ENCODE assay signal across 7 cellular contexts in genomic region chr1:167454304-167454928, GRCh38.
A peak's percentile ranks its signal among the peaks of the same experiment; 100 is the strongest.
DNase-seq lines count a peak whose midpoint lies in the region; ATAC-seq and TF ChIP-seq lines count a peak whose summit lies in the region.

No MANE protein-coding gene starts in this region.

- intact Hi-C loops in Panc1 (cut with micrococcal nuclease; ENCODE audit: unreplicated experiment) = no loop called here

- H2BK5ac ChIP-seq in trophoblast cell (ENCODE audit: low read depth, low read length, poor library complexity) = no peak overlapping the region

- H3K9ac ChIP-seq in trophoblast cell (ENCODE audit: low read length) = no peak overlapping the region

- no peaks in the 10 kb centered on the region for H3K9me3 ChIP-seq in HEK293 (ENCODE audit: control insufficient read depth, insufficient read depth, low read depth, low read length)
- no peaks in the 10 kb centered on the region for H3K9me3 ChIP-seq in Panc1 (ENCODE audit: control insufficient read depth, insufficient read depth, low read depth, low read length)
- no peaks in the 10 kb centered on the region for H3K9me3 ChIP-seq in trophoblast cell (ENCODE audit: insufficient read depth, low read depth, low read length)

- no peak overlapping the region for H3K23ac ChIP-seq in trophoblast cell (ENCODE audit: low read length)

- H3K36me3 ChIP-seq in HEK293 (ENCODE audit: control insufficient read depth in 2 of 2, insufficient read depth in 1 of 2, low read length in 2 of 2) = no peaks in the 10 kb centered on the region
- H3K36me3 ChIP-seq in Panc1 (ENCODE audit: control insufficient read depth, insufficient read depth, low read length) = no peaks in the 10 kb centered on the region
- no peaks in the 10 kb centered on the region for H3K36me3 ChIP-seq in trophoblast cell (ENCODE audit: control insufficient read depth in 1 of 2, insufficient read depth in 2 of 2, low read length in 2 of 2)

- H3K36me3 Mint-ChIP-seq in endothelial cell (ENCODE audit: low read depth, unreplicated experiment) = no peaks in the 10 kb centered on the region

- POLR2A ChIA-PET in HEK293 (lab: Yijun Ruan, JAX) (interaction anchor here (0.9 to 3.1 kb wide), 7 partner anchors 12 to 475 kb away, joined by 3 to 16 read pairs (median 4); partner anchors contain the start of genes CREG1 and POU2F1), Panc1 (lab: Charles Lee) (interaction anchor here (0.6 kb wide), 1 partner anchor 30 kb away, joined by 4 read pairs; no protein-coding TSS in a partner anchor), RWPE1 (lab: Yijun Ruan, JAX; ENCODE audit: low non-redundant PET) (interaction anchor here (0.6 kb wide), 2 partner anchors 12 to 369 kb away, joined by 3 to 5 read pairs; no protein-coding TSS in a partner anchor)

- in situ Hi-C loops in Panc1 (cut with HindIII; ENCODE audit: low pct_unique_long_range_greater_than_20kb, low sequenced_read_pairs) = no loop called here

- peak overlapping the region; percentile 99 for H3K4me2 ChIP-seq in trophoblast cell (ENCODE audit: low read length)

- H3K79me2 ChIP-seq in trophoblast cell (ENCODE audit: control insufficient read depth, insufficient read depth, low read length, poor library complexity) = no peaks in the 10 kb centered on the region

- no peaks in the 10 kb centered on the region for H3K27me3 ChIP-seq in Panc1 (ENCODE audit: control insufficient read depth, insufficient read depth, low read length)
- peaks cover 7% of the 10 kb centered on the region for H3K27me3 ChIP-seq in trophoblast cell (ENCODE audit: insufficient read depth, low read length)

- no peaks in the 10 kb centered on the region for H3K9me3 Mint-ChIP-seq in endothelial cell (ENCODE audit: unreplicated experiment)

- no peak overlapping the region for H4K12ac ChIP-seq in trophoblast cell (ENCODE audit: low read depth, low read length)

- TF ChIP-seq CTCF in HEK293 (tag by site-specific recombination; IDR thresholded peaks at IDR 0.05) = no peak
- no peak for TF ChIP-seq CTCF in Panc1 (IDR thresholded peaks at IDR 0.05)
- no peak for TF ChIP-seq CTCF in endothelial cell (IDR thresholded peaks at IDR 0.05; ENCODE audit: unreplicated experiment)
- TF ChIP-seq CTCF in RWPE1 (conservative IDR thresholded peaks at IDR 0.05; ENCODE audit: low read depth) = no peak

- H4K8ac ChIP-seq in trophoblast cell (ENCODE audit: low read depth, low read length) = no peak overlapping the region

- DNase-seq in Panc1 (ENCODE audit: low read depth, low spot score) = no peak
- DNase-seq in endothelial cell (ENCODE audit: low spot score) = no peak
- no peak for DNase-seq in trophoblast cell
- DNase-seq in RWPE1 (ENCODE audit: low spot score) = no peak

- ATAC-seq in Panc1 = no peak
- no peak for ATAC-seq in HG02938 (IDR thresholded peaks at IDR 0.05; ENCODE audit: unreplicated experiment)
- ATAC-seq in GM21786 (IDR thresholded peaks at IDR 0.05; ENCODE audit: unreplicated experiment) = no peak

- H3K4me3 Mint-ChIP-seq in endothelial cell (ENCODE audit: unreplicated experiment) = peak overlapping the region; percentile 81

- H3K4me1 Mint-ChIP-seq in endothelial cell (ENCODE audit: unreplicated experiment) = peaks cover 4% of the 10 kb centered on the region

- no peak overlapping the region for H3K27ac Mint-ChIP-seq in endothelial cell (ENCODE audit: unreplicated experiment)

- H3K4me3 ChIP-seq in HEK293 (ENCODE audit: low read depth, low read length) = peak overlapping the region; percentile 63
- peak overlapping the region; percentile 60 to 75 for H3K4me3 ChIP-seq in Panc1 (ENCODE audit: low read depth in 2 of 2, low read length in 2 of 2)
- peak overlapping the region; percentile 79 for H3K4me3 ChIP-seq in trophoblast cell (ENCODE audit: low read depth, low read length)

- H2AK5ac ChIP-seq in trophoblast cell (ENCODE audit: low read length) = no peak overlapping the region

- no peak overlapping the region for H2AFZ ChIP-seq in trophoblast cell (ENCODE audit: insufficient read depth, low read length, poor library complexity)

- no peak overlapping the region for H2BK120ac ChIP-seq in trophoblast cell (ENCODE audit: insufficient read depth, low read length, poor library complexity)

- H3K4me1 ChIP-seq in HEK293 (ENCODE audit: control insufficient read depth, insufficient read depth, low read length) = no peaks in the 10 kb centered on the region
- 0 out of 2 replicates have a peak, but pooled peaks cover 2% of the 10 kb centered on the region for H3K4me1 ChIP-seq in Panc1 (ENCODE audit: control insufficient read depth, insufficient read depth, low read length)
- peaks cover 0 to 3% of the 10 kb centered on the region in 2 experiments for H3K4me1 ChIP-seq in trophoblast cell (ENCODE audit: control insufficient read depth in 1 of 2, insufficient read depth in 2 of 2, low read length in 2 of 2)

- WGBS in trophoblast cell (ENCODE audit: extremely low coverage, insufficient coverage, insufficient read length) = no CpG with 5 or more reads among the region's 21 CpGs

- no peak overlapping the region for H4K91ac ChIP-seq in trophoblast cell (ENCODE audit: low read depth, low read length)

- H3K14ac ChIP-seq in trophoblast cell (ENCODE audit: low read length) = no peak overlapping the region

- peaks cover 2% of the 10 kb centered on the region for H3K79me1 ChIP-seq in trophoblast cell (ENCODE audit: low read length)

- H3K4ac ChIP-seq in trophoblast cell (ENCODE audit: low read depth, low read length) = no peak overlapping the region

- no peak overlapping the region for H3K18ac ChIP-seq in trophoblast cell (ENCODE audit: low read length)

- peaks cover 4% of the 10 kb centered on the region for H3K27me3 Mint-ChIP-seq in endothelial cell (ENCODE audit: unreplicated experiment)

- no TSS peak for BruUV-seq in Panc1 (replicated peaks; lab: Mats Ljungman, UMichigan)

- CTCF ChIA-PET in HEK293 (lab: Yijun Ruan, JAX) = interaction anchor here (1.2 to 1.9 kb wide), 7 partner anchors 10 to 394 kb away, joined by 3 to 8 read pairs (median 5); no protein-coding TSS in a partner anchor
- CTCF ChIA-PET in Panc1 (lab: Charles Lee) = interaction anchor here (0.5 to 1.1 kb wide), 2 partner anchors 26 to 410 kb away, joined by 3 read pairs; no protein-coding TSS in a partner anchor
- CTCF ChIA-PET in RWPE1 (lab: Yijun Ruan, JAX) = interaction anchor here (0.7 to 1.5 kb wide), 2 partner anchors 80 to 187 kb away, joined by 3 to 4 read pairs; no protein-coding TSS in a partner anchor

- peak overlapping the region; percentile 76; the same call in 1 of the 2 replicates for H3K27ac ChIP-seq in HEK293 (ENCODE audit: extremely low read depth, low read depth, low read length)
- no peak overlapping the region for H3K27ac ChIP-seq in Panc1 (ENCODE audit: low read length)
- H3K27ac ChIP-seq in trophoblast cell (ENCODE audit: low read depth, low read length) = no peak overlapping the region
- no peak overlapping the region for H3K27ac ChIP-seq in RWPE1

- no peak overlapping the region for H2BK12ac ChIP-seq in trophoblast cell (ENCODE audit: low read length)

TF ChIP-seq in HEK293, 187 proteins besides CTCF, POLR2A, EP300 and RAD21 (continues in another document):
- TF ChIP-seq ZNF24 (tag by site-specific recombination; IDR thresholded peaks at IDR 0.05) (no peak), ZNF148 (tag by site-specific recombination; IDR thresholded peaks at IDR 0.05; ENCODE audit: borderline replicate concordance) (no peak), ZNF768 (tag by site-specific recombination; IDR thresholded peaks at IDR 0.05) (no peak), ZNF302 (tag by site-specific recombination; IDR thresholded peaks at IDR 0.05; ENCODE audit: low read depth) (no peak), ZSCAN30 (tag by site-specific recombination; IDR thresholded peaks at IDR 0.05) (no peak; the same call in 1 of the 2 replicates), ZNF707 (tag by site-specific recombination; IDR thresholded peaks at IDR 0.05) (no peak), ZNF521 (tag by site-specific recombination; IDR thresholded peaks at IDR 0.05) (no peak), ZBTB17 (tag by site-specific recombination; IDR thresholded peaks at IDR 0.05) (peak; percentile 93), ZNF639 (tag by site-specific recombination; IDR thresholded peaks at IDR 0.05) (no peak), ZNF2 (tag by site-specific recombination; IDR thresholded peaks at IDR 0.05) (no peak), ZNF174 (tag by site-specific recombination; IDR thresholded peaks at IDR 0.05) (no peak), SP3 (tag by site-specific recombination; IDR thresholded peaks at IDR 0.05) (no peak), REPIN1 (tag by site-specific recombination; IDR thresholded peaks at IDR 0.05; ENCODE audit: low read depth) (no peak)
